In genomic region chr9:137062384-137062783, GRCh38 we compare ENCODE assay signal across 15 cellular contexts. TPM values are rescaled to one million over a fixed set of nuclear protein-coding genes. Genes with fewer than 3 reads are reported as not detected.
"Had no signal": no experiment of that assay in that cellular context is flagged by ENCODE, and none has a peak within 500 bp of the region (broad histone marks: within the 10 kb centered on the region; RNA-seq: fewer than 3 reads in every experiment).

No MANE protein-coding gene starts in this region.

- H3K4me1 ChIP-seq: thyroid gland had no signal

- H3K27ac ChIP-seq: cardiac muscle cell, gastroesophageal sphincter, heart left ventricle, left lung, thyroid gland had no signal

- DNase-seq: activated CD4-positive, alpha-beta memory T cell treated with anti-CD3 and anti-CD28 coated beads, Interleukin-2, amount 10 ng/mL, durations not matched to agents 7 days and 5 days; activated CD4-positive, alpha-beta T cell treated with anti-CD3 and anti-CD28 coated beads for 48 hours; activated CD4-positive, CD25-positive, alpha-beta regulatory T cell; activated CD8-positive, alpha-beta memory T cell treated with anti-CD3 and anti-CD28 coated beads, Interleukin-2, amount 10 ng/mL, durations not matched to agents 7 days and 5 days; heart left ventricle; left lung; midbrain; nucleus accumbens; posterior cingulate gyrus; stimulated activated CD8-positive, alpha-beta memory T cell treated with anti-CD3 and anti-CD28 coated beads, Interleukin-4, amount 100 ng/mL, for 48 hours; stimulated activated naive CD4-positive, alpha-beta T cell; thyroid gland had no signal

- H3K4me3 ChIP-seq: cardiac muscle cell, gastroesophageal sphincter, heart left ventricle, left lung, thyroid gland had no signal

- H3K9me3 ChIP-seq: gastroesophageal sphincter, heart left ventricle, left lung, thyroid gland had no signal

- ATAC-seq: activated CD8-positive, alpha-beta memory T cell treated with anti-CD3 and anti-CD28 coated beads, Interleukin-2, amount 10 ng/mL, durations not matched to agents 7 days and 5 days; gastroesophageal sphincter; heart left ventricle; left lung had no signal

- H3K36me3 ChIP-seq: cardiac muscle cell, gastroesophageal sphincter, heart left ventricle, left lung, thyroid gland had no signal

- H3K27me3 ChIP-seq: heart left ventricle, left lung, thyroid gland had no signal

RNA-seq across cellular contexts. Expression of gene ENTPD2, which starts 8.5 kb away (rescaled TPM):
- total RNA-seq: activated CD8-positive, alpha-beta memory T cell treated with anti-CD3 and anti-CD28 coated beads, Interleukin-2, amount 10 ng/mL, durations not matched to agents 7 days and 5 days; cardiac muscle cell; lung microvascular endothelial cell had no signal
- polyA plus RNA-seq: cardiac muscle cell had no signal
